ENCODE assay signal across 15 cellular contexts in the genomic region with DNA sequence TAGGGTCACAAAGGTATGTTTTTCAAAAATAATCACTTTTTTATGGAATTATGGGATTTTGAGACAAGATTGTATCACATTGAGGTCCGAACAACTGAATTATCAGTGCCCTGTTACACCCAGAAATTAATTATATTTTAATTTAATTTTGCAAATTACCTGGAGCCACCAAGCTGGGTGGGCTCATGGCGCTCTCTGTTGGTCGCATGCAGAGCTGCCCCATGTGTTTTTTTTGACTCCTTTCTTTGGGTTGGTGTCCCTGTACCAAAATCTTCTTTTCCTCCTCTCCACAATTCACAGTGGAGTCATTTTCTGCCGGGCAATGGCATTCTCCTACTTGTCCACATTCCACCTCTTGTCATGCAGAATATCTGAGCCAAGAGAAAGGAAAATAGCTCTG. TPM values are rescaled to one million over a fixed set of nuclear protein-coding genes. Genes with fewer than 3 reads are reported as not detected.
DNase-seq lines count a peak whose midpoint lies in the region; ATAC-seq, FAIRE-seq and TF ChIP-seq lines count a peak whose summit lies in the region.
"Had no signal": no experiment of that assay in that cellular context is flagged by ENCODE, and none has a peak within 500 bp of the region (broad histone marks: within the 10 kb centered on the region; RNA-seq: fewer than 3 reads in every experiment).

No MANE protein-coding gene starts in this region.

- no peak overlapping the region for H3K18ac ChIP-seq in IMR-90 (ENCODE audit: low read depth, low read length)

- dilution Hi-C loops in IMR-90 (cut with HindIII; ENCODE audit: low sequenced_read_pairs, unreplicated experiment): no loop called here

- BruUV-seq in IMR-90 (replicated peaks; lab: Mats Ljungman, UMichigan) (no TSS peak), HepG2 (replicated peaks; lab: Mats Ljungman, UMichigan) (no TSS peak)

- H3K4me3 Mint-ChIP-seq in stimulated activated memory B cell treated with anti-CD40 and anti-IgM and Interleukin-4, amounts not matched to agents 10 μg/mL and 1 μg/mL and 100 μg/mL, for 72 hours: no peak overlapping the region
- H3K4me3 Mint-ChIP-seq: CD8-positive, alpha-beta T cell had no signal

- H3K36me3 ChIP-seq in IMR-90 (ENCODE audit: control insufficient read depth, insufficient read depth, low read length) (no peaks in the 10 kb centered on the region), HepG2 (replicated peaks in 1 of 2; ENCODE audit: control insufficient read depth in 1 of 2, insufficient read depth in 2 of 2, low read length in 2 of 2) (no peaks in the 10 kb centered on the region), SJCRH30 (no peaks in the 10 kb centered on the region)
- H3K36me3 ChIP-seq: gastroesophageal sphincter, lower lobe of right lung had no signal

- no peak for ATAC-seq in IMR-90 (ENCODE audit: low read depth)
- ATAC-seq in HepG2: no peak
- ATAC-seq in stimulated activated memory B cell treated with anti-CD40 and anti-IgM and Interleukin-4, amounts not matched to agents 10 μg/mL and 1 μg/mL and 100 μg/mL, for 72 hours: no peak
- ATAC-seq in HG03280 (IDR thresholded peaks at IDR 0.05; ENCODE audit: unreplicated experiment): no peak
- ATAC-seq: activated CD4-positive, CD25-positive, alpha-beta regulatory T cell treated with anti-CD3 and anti-CD28 coated beads, Interleukin-2, amount 50 U/mL, for 24 hours; CD8-positive, alpha-beta T cell; gastroesophageal sphincter; lower lobe of right lung had no signal

- H3K4me3 ChIP-seq in AG04450 (ENCODE audit: low read depth, low read length): no peak overlapping the region
- no peak overlapping the region for H3K4me3 ChIP-seq in IMR-90 (ENCODE audit: insufficient read depth, low read depth, low read length)
- no peak overlapping the region for H3K4me3 ChIP-seq in coronary artery
- H3K4me3 ChIP-seq in HepG2 (replicated peaks in 1 of 3; ENCODE audit: insufficient read depth in 1 of 3, low read depth in 2 of 3, low read length in 3 of 3): no peak overlapping the region
- H3K4me3 ChIP-seq in SJCRH30: no peak overlapping the region
- H3K4me3 ChIP-seq: gastroesophageal sphincter, lower lobe of right lung had no signal

- H3K4me2 ChIP-seq in IMR-90 (ENCODE audit: low read depth, low read length) (no peak overlapping the region), HepG2 (ENCODE audit: low read depth, low read length) (no peak overlapping the region)

- no peaks in the 10 kb centered on the region for H3K4me1 ChIP-seq in IMR-90 (ENCODE audit: control insufficient read depth, insufficient read depth, low read length)
- H3K4me1 ChIP-seq in HepG2 (ENCODE audit: insufficient read depth, low read length): peaks cover 14% of the 10 kb centered on the region
- H3K4me1 ChIP-seq in SJCRH30: no peaks in the 10 kb centered on the region
- H3K4me1 ChIP-seq: gastroesophageal sphincter, lower lobe of right lung had no signal

- no peak overlapping the region for H3K23ac ChIP-seq in IMR-90 (ENCODE audit: low read depth, low read length)

- H2BK5ac ChIP-seq in IMR-90 (ENCODE audit: low read depth, low read length, poor library complexity, severe bottlenecking): no peak overlapping the region

- peaks cover 5% of the 10 kb centered on the region for H3K9me3 Mint-ChIP-seq in stimulated activated memory B cell treated with anti-CD40 and anti-IgM and Interleukin-4, amounts not matched to agents 10 μg/mL and 1 μg/mL and 100 μg/mL, for 72 hours
- H3K9me3 Mint-ChIP-seq: CD8-positive, alpha-beta T cell had no signal

- TF ChIP-seq RAD21 in IMR-90 (IDR thresholded peaks at IDR 0.05; ENCODE audit: low read length): peak; percentile 32; the same call in 1 of the 2 replicates
- no peak for TF ChIP-seq RAD21 in HepG2 (CRISPR knock-in tag; IDR thresholded peaks at IDR 0.05)

- no peak overlapping the region for H2BK120ac ChIP-seq in IMR-90 (ENCODE audit: low read depth, low read length)

- no peaks in the 10 kb centered on the region for H3K79me2 ChIP-seq in HepG2 (ENCODE audit: insufficient read depth, low read length)

- no peaks in the 10 kb centered on the region for H4K20me1 ChIP-seq in IMR-90 (ENCODE audit: insufficient read depth, low read length)
- no peaks in the 10 kb centered on the region for H4K20me1 ChIP-seq in HepG2 (ENCODE audit: insufficient read depth, low read length)

- no peaks in the 10 kb centered on the region for H3K36me3 Mint-ChIP-seq in stimulated activated memory B cell treated with anti-CD40 and anti-IgM and Interleukin-4, amounts not matched to agents 10 μg/mL and 1 μg/mL and 100 μg/mL, for 72 hours
- H3K36me3 Mint-ChIP-seq: CD8-positive, alpha-beta T cell had no signal

- TF ChIP-seq CTCF in AG04450 (IDR thresholded peaks at IDR 0.05; ENCODE audit: low read depth, low read length): peak; percentile 45
- TF ChIP-seq CTCF in IMR-90 (conservative IDR thresholded peaks at IDR 0.05; ENCODE audit: low read depth, low read length): peak; percentile 40
- no peak for TF ChIP-seq CTCF in coronary artery (IDR thresholded peaks at IDR 0.05)
- TF ChIP-seq CTCF in HepG2 (CRISPR knock-in tag; IDR thresholded peaks at IDR 0.05): peak; percentile 54

- no peaks in the 10 kb centered on the region for H3K9me1 ChIP-seq in IMR-90 (ENCODE audit: insufficient read depth, low read length)

- no peak overlapping the region for H2AK9ac ChIP-seq in IMR-90 (replicated peaks; ENCODE audit: low read depth, low read length, poor library complexity)

- no peak for TF ChIP-seq EP300 in HepG2 (IDR thresholded peaks at IDR 0.05; ENCODE audit: low read depth in 2 of 2, low read length in 2 of 2)
- TF ChIP-seq EP300 in HepG2 (CRISPR knock-in tag; IDR thresholded peaks at IDR 0.05; ENCODE audit: borderline replicate concordance): no peak

- POLR2A ChIA-PET in AG04450 (lab: Yijun Ruan, JAX): no interaction called here
- POLR2A ChIA-PET in IMR-90 (lab: Charles Lee; ENCODE audit: unreplicated experiment): no interaction called here
- POLR2A ChIA-PET in HepG2 (lab: Yijun Ruan, JAX): no interaction called here

- H2AK5ac ChIP-seq in IMR-90 (ENCODE audit: low read depth, low read length): no peak overlapping the region

- no peak for TF ChIP-seq POLR2A in IMR-90 (IDR thresholded peaks at IDR 0.05; ENCODE audit: low read depth, low read length)
- TF ChIP-seq POLR2A in HepG2 (IDR thresholded peaks at IDR 0.05; ENCODE audit: insufficient read depth in 1 of 2, low read depth in 2 of 2, low read length in 2 of 2): no peak

- H3K56ac ChIP-seq in IMR-90 (ENCODE audit: extremely low read depth, insufficient read depth, low read length): no peak overlapping the region

- H4K8ac ChIP-seq in IMR-90 (ENCODE audit: low read depth in 2 of 2, low read length in 2 of 2): no peak overlapping the region

- no peak overlapping the region for H2BK15ac ChIP-seq in IMR-90 (ENCODE audit: low read depth, low read length)

- no peak overlapping the region for H3K27ac Mint-ChIP-seq in stimulated activated memory B cell treated with anti-CD40 and anti-IgM and Interleukin-4, amounts not matched to agents 10 μg/mL and 1 μg/mL and 100 μg/mL, for 72 hours
- H3K27ac Mint-ChIP-seq: CD8-positive, alpha-beta T cell had no signal

- H4K5ac ChIP-seq in IMR-90 (ENCODE audit: low read depth, low read length): no peak overlapping the region

- no peaks in the 10 kb centered on the region for H3K27me3 ChIP-seq in AG04450 (ENCODE audit: control insufficient read depth, insufficient read depth, low read length)
- peaks cover 3% of the 10 kb centered on the region; the same call in 1 of the 2 replicates for H3K27me3 ChIP-seq in IMR-90 (ENCODE audit: control insufficient read depth, insufficient read depth, low read length)
- peaks cover under 1 to 2% of the 10 kb centered on the region in 2 experiments; a peak in 2 of 5 replicates for H3K27me3 ChIP-seq in HepG2 (ENCODE audit: control insufficient read depth in 1 of 2, insufficient read depth in 2 of 2, low read length in 2 of 2)
- H3K27me3 ChIP-seq in SJCRH30: no peaks in the 10 kb centered on the region
- H3K27me3 ChIP-seq: gastroesophageal sphincter had no signal

- no peak overlapping the region for H2BK20ac ChIP-seq in IMR-90 (ENCODE audit: low read depth, low read length)

- H3K27ac ChIP-seq in AG04450 (ENCODE audit: low read depth, low read length) (no peak overlapping the region), IMR-90 (ENCODE audit: insufficient read depth, low read length) (no peak overlapping the region), coronary artery (no peak overlapping the region), HepG2 (ENCODE audit: extremely low read length, insufficient read depth, low read length) (no peak overlapping the region), SJCRH30 (no peak overlapping the region)
- H3K27ac ChIP-seq: gastroesophageal sphincter, lower lobe of right lung had no signal

- intact Hi-C loops in IMR-90 (cut with micrococcal nuclease): loop anchor here (1.0 to 5.0 kb wide), 2 partner anchors 56 to 210 kb away; no protein-coding TSS in a partner anchor
- intact Hi-C loops in HepG2 (cut with micrococcal nuclease; ENCODE audit: unreplicated experiment): loop anchor here (5.0 kb wide), 1 partner anchor 211 kb away; no protein-coding TSS in a partner anchor

- no peak overlapping the region for H3K4ac ChIP-seq in IMR-90 (ENCODE audit: low read depth, low read length)

- in situ Hi-C loops in IMR-90 (cut with MboI; ENCODE audit: low sequenced_read_pairs): no loop called here
- in situ Hi-C loops in HepG2 (cut with HindIII; ENCODE audit: extremely low pct_ligation_motif_present, low pct_unique_long_range_greater_than_20kb): no loop called here

- H4K91ac ChIP-seq in IMR-90 (ENCODE audit: insufficient read depth, low read depth, low read length): no peak overlapping the region

- H3K27me3 Mint-ChIP-seq in stimulated activated memory B cell treated with anti-CD40 and anti-IgM and Interleukin-4, amounts not matched to agents 10 μg/mL and 1 μg/mL and 100 μg/mL, for 72 hours: no peaks in the 10 kb centered on the region

- H3K14ac ChIP-seq in IMR-90 (replicated peaks; ENCODE audit: low read depth, low read length): no peak overlapping the region

- DNase-seq in AG04450 (ENCODE audit: low read depth, low spot score) (no peak), IMR-90 (no peak), coronary artery (ENCODE audit: low spot score) (peak; percentile 28), HepG2 (ENCODE audit: low spot score) (no peak), GDM1 (lab: John Stamatoyannopoulos, UW) (no peak), SJCRH30 (no peak)
- DNase-seq: caudate nucleus, lower lobe of right lung, NCI-H1048 had no signal

- no CpG with 5 or more reads among the region's 4 CpGs for WGBS in IMR-90 (ENCODE audit: extremely low coverage in 2 of 2, insufficient read length in 1 of 2), 2 experiments
- 27% methylated on average over 4 of the region's 4 CpGs for WGBS in HepG2 (ENCODE audit: low lambda C conversion rate)

- H3K4me1 Mint-ChIP-seq in stimulated activated memory B cell treated with anti-CD40 and anti-IgM and Interleukin-4, amounts not matched to agents 10 μg/mL and 1 μg/mL and 100 μg/mL, for 72 hours: no peaks in the 10 kb centered on the region

- H2AFZ ChIP-seq in IMR-90 (replicated peaks; ENCODE audit: low read length, poor library complexity) (no peak overlapping the region), HepG2 (ENCODE audit: low read length) (no peak overlapping the region)

- peaks cover 37% of the 10 kb centered on the region for H3K9me3 ChIP-seq in AG04450 (ENCODE audit: control insufficient read depth, insufficient read depth, low read length)
- H3K9me3 ChIP-seq in IMR-90 (ENCODE audit: control insufficient read depth, insufficient read depth, low read length): peaks cover 4% of the 10 kb centered on the region; the same call in 1 of the 2 replicates
- peaks cover 7% of the 10 kb centered on the region for H3K9me3 ChIP-seq in HepG2 (ENCODE audit: low read length)
- no peaks in the 10 kb centered on the region for H3K9me3 ChIP-seq in SJCRH30 (replicated peaks)
- H3K9me3 ChIP-seq: gastroesophageal sphincter, lower lobe of right lung had no signal

- no peak for FAIRE-seq in HepG2 (lab: Jason Lieb, UNC)

- no peak overlapping the region for H3K9ac ChIP-seq in IMR-90 (ENCODE audit: low read depth, low read length)
- no peak overlapping the region for H3K9ac ChIP-seq in HepG2 (ENCODE audit: insufficient read depth, low read depth, low read length)

- CTCF ChIA-PET in AG04450 (lab: Charles Lee) (interaction anchor here (0.5 to 0.8 kb wide), 3 partner anchors 26 to 584 kb away, joined by 3 to 5 read pairs (median 5); no protein-coding TSS in a partner anchor), IMR-90 (lab: Yijun Ruan, JAX) (interaction anchor here (0.6 to 1.8 kb wide), 5 partner anchors 14 to 210 kb away, joined by 3 to 7 read pairs (median 3); no protein-coding TSS in a partner anchor), HepG2 (lab: Yijun Ruan, JAX; ENCODE audit: low intra/inter-chr PET ratio, low total read pairs) (interaction anchor here (0.9 to 1.3 kb wide), 3 partner anchors 58 to 209 kb away, joined by 4 read pairs; no protein-coding TSS in a partner anchor)

- H3K79me1 ChIP-seq in IMR-90 (ENCODE audit: low read depth in 1 of 2, low read length in 2 of 2): no peaks in the 10 kb centered on the region

RNA-seq across cellular contexts. Expression of a gene that starts 38.9 kb away (rescaled TPM):
- not detected in 2 replicates for polyA plus RNA-seq in AG04450 (2011; rRNA removed)
- not detected in 2 replicates for polyA minus RNA-seq in AG04450 (2011; rRNA and poly(A)+ RNA removed)
- total RNA-seq in IMR-90 (2012; rRNA removed): not detected in 2 replicates
- polyA plus RNA-seq in IMR-90 (2012; rRNA removed): not detected in 2 replicates
- not detected in 2 replicates for polyA plus RNA-seq in IMR-90 (2012; cell fraction: cytosol; rRNA removed)
- polyA plus RNA-seq in IMR-90 (2012; cell fraction: nucleus; rRNA removed; ENCODE audit: low replicate concordance): not detected in 2 replicates
- total RNA-seq in HepG2 (2016; rRNA removed; fragmentation: Illumina TruSeq; extraction: Trizol): not detected in 2 replicates
- not detected in 2 replicates for total RNA-seq in HepG2 (2016; cell fraction: cytosol; rRNA removed; fragmentation: Illumina TruSeq; extraction: Trizol; ENCODE audit: low read depth)
- total RNA-seq in HepG2 (2016; cell fraction: insoluble cytoplasmic fraction; rRNA removed; fragmentation: Illumina TruSeq; extraction: Trizol): not detected in 2 replicates
- not detected in 2 replicates for total RNA-seq in HepG2 (2016; cell fraction: membrane; rRNA removed; fragmentation: Illumina TruSeq; extraction: Trizol)
- not detected in 2 replicates for total RNA-seq in HepG2 (2016; cell fraction: nucleus; rRNA removed; fragmentation: Illumina TruSeq; extraction: Trizol)
- polyA plus RNA-seq in HepG2 (2011; rRNA removed): 0.01 and 0.09 TPM in 2 replicates
- 0.01 and 0.03 TPM in 2 replicates for polyA plus RNA-seq in HepG2 (2011; cell fraction: cytosol; rRNA removed)
- 0.14 and 0.32 TPM in 2 replicates for polyA plus RNA-seq in HepG2 (2011; cell fraction: nucleus; rRNA removed)
- 0.05 TPM in 2 replicates for polyA plus RNA-seq in HepG2 (2012)
- not detected in 2 replicates for polyA plus RNA-seq in HepG2 (2016; cell fraction: cytosol; fragmentation: Illumina TruSeq; extraction: Trizol; ENCODE audit: low read depth)
- not detected in 2 replicates for polyA plus RNA-seq in HepG2 (2016; cell fraction: insoluble cytoplasmic fraction; fragmentation: Illumina TruSeq; extraction: Trizol; ENCODE audit: low read depth)
- not detected in 2 replicates for polyA plus RNA-seq in HepG2 (2016; cell fraction: membrane; fragmentation: Illumina TruSeq; extraction: Trizol; ENCODE audit: low read depth)
- polyA plus RNA-seq in HepG2 (2016; cell fraction: nucleus; fragmentation: Illumina TruSeq; extraction: Trizol; ENCODE audit: insufficient read depth, low read depth): not detected in 2 replicates
- 0.04 TPM in 1 of 2 replicates, not detected in the other for polyA minus RNA-seq in HepG2 (2011; rRNA and poly(A)+ RNA removed; ENCODE audit: low replicate concordance)
- polyA minus RNA-seq in HepG2 (2011; cell fraction: cytosol; rRNA and poly(A)+ RNA removed): not detected in 2 replicates
- polyA minus RNA-seq in HepG2 (2011; cell fraction: nucleus; rRNA and poly(A)+ RNA removed): 0.13 TPM in 1 of 2 replicates, not detected in the other
- total RNA-seq in SJCRH30 (2014; rRNA removed; shearing (Covaris generic)): not detected in 2 replicates
- total RNA-seq: CD8-positive, alpha-beta T cell; HT-29; lower lobe of right lung had no signal
